In genomic region chr2:165401285-165401852, GRCh38 we compare ENCODE assay signal across 8 cellular contexts.
DNase-seq lines count a peak whose midpoint lies in the region; ATAC-seq, FAIRE-seq and TF ChIP-seq lines count a peak whose summit lies in the region.

No MANE protein-coding gene starts in this region.

- H3K27ac ChIP-seq in astrocyte (ENCODE audit: low read depth, low read length) (no peak overlapping the region), kidney (ENCODE audit: low read depth in 2 of 2, low read length in 2 of 2) (no peak overlapping the region)

- H3K27me3 ChIP-seq in astrocyte (ENCODE audit: insufficient read depth, low read length) = peaks cover 5% of the 10 kb centered on the region

- H3K4me1 Mint-ChIP-seq in astrocyte (ENCODE audit: low read depth, unreplicated experiment) = peaks cover 14% of the 10 kb centered on the region
- H3K4me1 Mint-ChIP-seq in type B pancreatic cell (ENCODE audit: unreplicated experiment) = peaks cover 16% of the 10 kb centered on the region

- no peak overlapping the region for H3K4me3 ChIP-seq in astrocyte (ENCODE audit: insufficient read depth, low read depth, low read length)
- H3K4me3 ChIP-seq in kidney (ENCODE audit: low read length in 2 of 2) = no peak overlapping the region

- no peaks in the 10 kb centered on the region for H4K20me1 ChIP-seq in astrocyte (ENCODE audit: insufficient read depth, low read length)

- H3K36me3 ChIP-seq in astrocyte (ENCODE audit: insufficient read depth, low read length) (no peaks in the 10 kb centered on the region), kidney (ENCODE audit: control insufficient read depth in 1 of 2, insufficient read depth in 2 of 2, low read length in 2 of 2) (no peaks in the 10 kb centered on the region)

- H3K36me3 Mint-ChIP-seq in astrocyte (ENCODE audit: low read depth, unreplicated experiment) (no peaks in the 10 kb centered on the region), type B pancreatic cell (no peaks in the 10 kb centered on the region)

- H3K9ac ChIP-seq in astrocyte (ENCODE audit: low read length) = no peak overlapping the region
- no peak overlapping the region for H3K9ac ChIP-seq in kidney (ENCODE audit: low read length in 2 of 2)

- H3K9me3 Mint-ChIP-seq in astrocyte (ENCODE audit: unreplicated experiment) = no peaks in the 10 kb centered on the region
- H3K9me3 Mint-ChIP-seq in type B pancreatic cell = no peaks in the 10 kb centered on the region

- no peak overlapping the region for H3K4me3 Mint-ChIP-seq in astrocyte (ENCODE audit: unreplicated experiment)
- no peak overlapping the region for H3K4me3 Mint-ChIP-seq in type B pancreatic cell

- H3K27ac Mint-ChIP-seq in astrocyte (ENCODE audit: unreplicated experiment) (no peak overlapping the region), type B pancreatic cell (no peak overlapping the region)

- peaks cover 2% of the 10 kb centered on the region for H3K27me3 Mint-ChIP-seq in astrocyte (ENCODE audit: low read depth, unreplicated experiment)
- H3K27me3 Mint-ChIP-seq in type B pancreatic cell = no peaks in the 10 kb centered on the region

- peak; percentile 61 for TF ChIP-seq CTCF in GM12872 (IDR thresholded peaks at IDR 0.05; ENCODE audit: insufficient read depth, low read depth, low read length)
- TF ChIP-seq CTCF in astrocyte (IDR thresholded peaks at IDR 0.05; ENCODE audit: insufficient read depth, low read depth, low read length) = peak; percentile 75
- TF ChIP-seq CTCF in kidney (IDR thresholded peaks at IDR 0.05; ENCODE audit: borderline replicate concordance, extremely low read depth, insufficient read depth) = peak; percentile 69
- TF ChIP-seq CTCF in type B pancreatic cell (conservative IDR thresholded peaks at IDR 0.05) = peak; percentile 94

- peaks cover 3% of the 10 kb centered on the region for H3K4me1 ChIP-seq in astrocyte (ENCODE audit: insufficient read depth, low read length)
- H3K4me1 ChIP-seq in kidney (ENCODE audit: control insufficient read depth in 1 of 2, insufficient read depth in 1 of 2, low read depth in 1 of 2, low read length in 2 of 2) = no peaks in the 10 kb centered on the region

- intact Hi-C loops in kidney (cut with DNase I) = loop anchor here (10.0 kb wide), 1 partner anchor 293 kb away; no protein-coding TSS in a partner anchor

- FAIRE-seq in astrocyte (lab: Jason Lieb, UNC) (peak; percentile 67), kidney (lab: Jason Lieb, UNC) (peak; percentile 87)

- no peak overlapping the region for H2AFZ ChIP-seq in astrocyte (ENCODE audit: low read depth, low read length)

- DNase-seq in AG08395 (ENCODE audit: low spot score) = peak; percentile 43
- DNase-seq in NCI-H2171 treated with DMSO at 0.1 percent for 48 hours (lab: John Stamatoyannopoulos, UW) = peak; percentile 73
- DNase-seq in astrocyte (ENCODE audit: low read depth) = peak; percentile 57
- DNase-seq in kidney = no peak
- no peak for DNase-seq in type B pancreatic cell (ENCODE audit: extremely low spot score, unreplicated experiment)

- no peak overlapping the region for H3K4me2 ChIP-seq in astrocyte (ENCODE audit: low read length)

- H3K79me2 ChIP-seq in astrocyte (ENCODE audit: insufficient read depth, low read length) = no peaks in the 10 kb centered on the region

- ATAC-seq in HG03066 (IDR thresholded peaks at IDR 0.05; ENCODE audit: low read depth, unreplicated experiment) (peak; percentile 82), GM19324 (IDR thresholded peaks at IDR 0.05; ENCODE audit: low FRiP score, unreplicated experiment) (no peak)

- no peaks in the 10 kb centered on the region for H3K9me3 ChIP-seq in astrocyte (ENCODE audit: insufficient read depth, low read depth, low read length)
- H3K9me3 ChIP-seq in kidney (ENCODE audit: control insufficient read depth in 1 of 2, low read length in 2 of 2) = no peaks in the 10 kb centered on the region

Comparison
In these comparisons a context has a peak if more than half of its experiments do, and no peak if none do; other contexts are left out.
1. DNase-seq: peak in AG08395 (single experiment), NCI-H2171 treated with DMSO at 0.1 percent for 48 hours (single experiment) and astrocyte (single experiment); none in kidney (single experiment) and type B pancreatic cell (single experiment).
2. Peak in every context shown above with its lines, with median percentiles within 50 percentile points of each other: CTCF ChIP-seq.